ENCODE assay signal across 8 cellular contexts in genomic region chrX:110412971-110413726, GRCh38. TPM values are rescaled to one million over a fixed set of nuclear protein-coding genes. Genes with fewer than 3 reads are reported as not detected.
DNase-seq lines count a peak whose midpoint lies in the region; ATAC-seq, FAIRE-seq and TF ChIP-seq lines count a peak whose summit lies in the region.

No MANE protein-coding gene starts in this region.

- TF ChIP-seq RAD21 in A549 (conservative IDR thresholded peaks at IDR 0.05 in 1 of 2, IDR thresholded peaks at IDR 0.05 in 1 of 2) = peak; percentile 77 to 86

- no peak for TF ChIP-seq POLR2A in A549 (IDR thresholded peaks at IDR 0.05; ENCODE audit: low read length)

- peaks cover 43% of the 10 kb centered on the region for H3K4me1 Mint-ChIP-seq in chondrocyte (ENCODE audit: low read depth)

- H3K36me3 Mint-ChIP-seq in chondrocyte (ENCODE audit: low read depth) = no peaks in the 10 kb centered on the region

- peaks cover 0 to 8% of the 10 kb centered on the region in 2 donors for H3K27me3 ChIP-seq in left lung

- peak overlapping the region; percentile 66 for H3K4me2 ChIP-seq in A549

- FAIRE-seq in A549 (lab: Jason Lieb, UNC) (peak; percentile 23), GM18507 (lab: Jason Lieb, UNC) (peak; percentile 78)

- intact Hi-C loops in left lung (cut with DNase I) = loop anchor here (5.0 to 10.0 kb wide), 2 partner anchors 251 to 258 kb away; no protein-coding TSS in a partner anchor

- H3K9me3 ChIP-seq in A549 = no peaks in the 10 kb centered on the region
- H3K9me3 ChIP-seq in left lung = no peaks in the 10 kb centered on the region

- peak; percentile 66 to 76 for DNase-seq in A549 (ENCODE audit: low read depth in 1 of 2, low spot score in 1 of 2)
- DNase-seq in GM18507 (ENCODE audit: extremely low spot score, insufficient read length, low read depth) = no peak
- peak; percentile 28 for DNase-seq in NCI-H226
- peak; percentile 39 for DNase-seq in activated CD4-positive, alpha-beta T cell treated with anti-CD3 and anti-CD28 coated beads for 1 hour
- no peak for DNase-seq in chondrocyte (ENCODE audit: low spot score)
- DNase-seq in left lung = peak; percentile 69 to 78
- DNase-seq in stimulated activated CD4-positive, alpha-beta T cell treated with anti-CD3 and anti-CD28 coated beads, Interleukin-4, amount 100 ng/mL, for 48 hours (ENCODE audit: low read depth in 2 of 2) = peak; percentile 47 to 64

- H3K4me3 ChIP-seq in A549 = no peak overlapping the region
- no peak overlapping the region for H3K4me3 ChIP-seq in left lung

- POLR2A ChIA-PET in A549 (lab: Yijun Ruan, JAX) = no interaction called here

- TF ChIP-seq EP300 in A549 (IDR thresholded peaks at IDR 0.05) = no peak

- 13% methylated on average over 15 of the region's 18 CpGs for WGBS in A549 (ENCODE audit: missing lambda C conversion rate)

- H3K9me3 Mint-ChIP-seq in chondrocyte (ENCODE audit: low read depth) = no peaks in the 10 kb centered on the region

- no peaks in the 10 kb centered on the region for H3K27me3 Mint-ChIP-seq in chondrocyte (ENCODE audit: low read depth)

- no peak overlapping the region for H3K27ac Mint-ChIP-seq in chondrocyte (ENCODE audit: unreplicated experiment)

- H3K36me3 ChIP-seq in left lung = no peaks in the 10 kb centered on the region

- TF ChIP-seq CTCF in A549 (IDR thresholded peaks at IDR 0.05) (peak; percentile 77), chondrocyte (IDR thresholded peaks at IDR 0.05) (peak; percentile 93), left lung (IDR thresholded peaks at IDR 0.05) (peak; percentile 74 to 84)

- CTCF ChIA-PET in A549 (lab: Yijun Ruan, JAX) = interaction anchor here (0.6 to 27.0 kb wide), 21 partner anchors 8 to 551 kb away, joined by 3 to 848 read pairs (median 3); no protein-coding TSS in a partner anchor

- peak overlapping the region; percentile 69 for H3K4me3 Mint-ChIP-seq in chondrocyte (ENCODE audit: unreplicated experiment)

- H3K27ac ChIP-seq in A549 (peak overlapping the region; percentile 28 to 69; a peak in 3 of 6 replicates), left lung (no peak overlapping the region)

- ATAC-seq in A549 (peak; percentile 96 to 97), HG03045 (IDR thresholded peaks at IDR 0.05; ENCODE audit: unreplicated experiment) (peak; percentile 71), left lung (peak; percentile 93)

- H3K4me1 ChIP-seq in A549 (peaks cover 22% of the 10 kb centered on the region), left lung (no peaks in the 10 kb centered on the region)

TF ChIP-seq in A549, 52 proteins besides CTCF, POLR2A, EP300 and RAD21:
- no peak for TF ChIP-seq MAFK (IDR thresholded peaks at IDR 0.05; ENCODE audit: partially characterized antibody)
- peak; percentile 60 for TF ChIP-seq SMC3 (IDR thresholded peaks at IDR 0.05)
- no peak for TF ChIP-seq ZFP36 (IDR thresholded peaks at IDR 0.05; ENCODE audit: borderline replicate concordance, partially characterized antibody)
- TF ChIP-seq ZNF302 (CRISPR knock-in tag; IDR thresholded peaks at IDR 0.05) = no peak

RNA-seq across cellular contexts. Expression of gene RTL9, which starts 54.5 kb away (rescaled TPM):
- polyA plus RNA-seq in A549 (2011; rRNA removed) (0.04 and 0.12 TPM in 2 replicates), A549 (2017; fragmentation: RNase III; extraction: RNeasy Plus Mini Kit Qiagen cat#74134 plus additional on column Dnase treatment) (0.05 to 0.06 TPM (median 0.05 TPM) in 3 replicates)
- 0.01 TPM in 2 replicates for polyA plus RNA-seq in A549 (2012; cell fraction: cytosol; rRNA removed)
- 0.02 and 0.06 TPM in 2 replicates for polyA plus RNA-seq in A549 (2012; cell fraction: nucleus; rRNA removed)
- 0.08 and 0.10 TPM in 2 replicates for polyA minus RNA-seq in A549 (2011; rRNA and poly(A)+ RNA removed)
- total RNA-seq in chondrocyte (0.20 to 0.33 TPM in 2 of 3 replicates, not detected in the other), left lung (under 1 TPM; 0.24 to 0.70 TPM)

Comparison
In these comparisons a context has a peak if more than half of its experiments do, and no peak if none do; other contexts are left out.
1. DNase-seq: peak in A549 (2 of 2), NCI-H226 (single experiment), activated CD4-positive, alpha-beta T cell treated with anti-CD3 and anti-CD28 coated beads for 1 hour (single experiment), left lung (2 of 2) and stimulated activated CD4-positive, alpha-beta T cell treated with anti-CD3 and anti-CD28 coated beads, Interleukin-4, amount 100 ng/mL, for 48 hours (2 of 2); none in GM18507 (single experiment) and chondrocyte (single experiment).
2. H3K27ac ChIP-seq: peak in A549 (2 of 2); none in left lung (0 of 2).
3. Peak in every context shown above with its lines, with median percentiles within 50 percentile points of each other: ATAC-seq and CTCF ChIP-seq.